10 cellular contexts compared by ENCODE assay signal in genomic region chr5:134545070-134545868, GRCh38. TPM values are rescaled to one million over a fixed set of nuclear protein-coding genes. Genes with fewer than 3 reads are reported as not detected.
DNase-seq lines count a peak whose midpoint lies in the region; ATAC-seq and TF ChIP-seq lines count a peak whose summit lies in the region.
"Had no signal": no experiment of that assay in that cellular context is flagged by ENCODE, and none has a peak within 500 bp of the region (broad histone marks: within the 10 kb centered on the region; RNA-seq: fewer than 3 reads in every experiment).

No MANE protein-coding gene starts in this region.

- H3K36me3 ChIP-seq in CD4-positive, CD25-positive, alpha-beta regulatory T cell (ENCODE audit: control insufficient read depth, insufficient read depth, low read length), result peaks cover 66% of the 10 kb centered on the region

- H3K27ac Mint-ChIP-seq in CD4-positive, CD25-positive, alpha-beta regulatory T cell, result peak overlapping the region; percentile 78 to 96 (median 92)
- H3K27ac Mint-ChIP-seq in activated naive CD4-positive, alpha-beta T cell treated with anti-CD3 and anti-CD28 coated beads, Interleukin-2, amount 50 U/mL, for 24 hours, result peak overlapping the region; percentile 96
- peak overlapping the region; percentile 98 to 99 (median 99) for H3K27ac Mint-ChIP-seq in naive B cell
- H3K27ac Mint-ChIP-seq in glutamatergic neuron (ENCODE audit: unreplicated experiment), result no peak overlapping the region

- H3K4me1 ChIP-seq in CD4-positive, CD25-positive, alpha-beta regulatory T cell (ENCODE audit: control insufficient read depth, insufficient read depth, low read length, poor library complexity, severe bottlenecking), result peaks cover 59% of the 10 kb centered on the region

- DNase-seq in CD4-positive, CD25-positive, alpha-beta regulatory T cell, result peak in 2 of 3 donors; percentile 36 to 59
- DNase-seq in Kasumi-1 (lab: John Stamatoyannopoulos, UW) (peak; percentile 89 to 90), naive B cell (no peak), GM13977 (ENCODE audit: low spot score) (no peak), activated gamma-delta T cell (lab: John Stamatoyannopoulos, UW) (no peak), OCI-M2 (lab: John Stamatoyannopoulos, UW; ENCODE audit: unreplicated experiment) (no peak), glutamatergic neuron (no peak)
- DNase-seq: DMS53, NCI-H2107 had no signal

- H3K9me3 ChIP-seq in CD4-positive, CD25-positive, alpha-beta regulatory T cell (ENCODE audit: control insufficient read depth in 2 of 2, low read length in 2 of 2), result no peaks in the 10 kb centered on the region

- peaks cover 10 to 74% (median 46%) of the 10 kb centered on the region in 4 donors for H3K4me1 Mint-ChIP-seq in CD4-positive, CD25-positive, alpha-beta regulatory T cell
- H3K4me1 Mint-ChIP-seq in activated naive CD4-positive, alpha-beta T cell treated with anti-CD3 and anti-CD28 coated beads, Interleukin-2, amount 50 U/mL, for 24 hours, result peaks cover 70% of the 10 kb centered on the region
- H3K4me1 Mint-ChIP-seq in naive B cell, result peaks cover 63 to 96% (median 66%) of the 10 kb centered on the region in 3 donors
- H3K4me1 Mint-ChIP-seq in glutamatergic neuron (ENCODE audit: low read depth, unreplicated experiment), result no peaks in the 10 kb centered on the region

- H3K27ac ChIP-seq in CD4-positive, CD25-positive, alpha-beta regulatory T cell (ENCODE audit: insufficient read depth, low read length, poor library complexity, severe bottlenecking), result peak overlapping the region; percentile 81

- peaks cover 8% of the 10 kb centered on the region for H3K36me3 Mint-ChIP-seq in CD4-positive, CD25-positive, alpha-beta regulatory T cell
- H3K36me3 Mint-ChIP-seq in activated naive CD4-positive, alpha-beta T cell treated with anti-CD3 and anti-CD28 coated beads, Interleukin-2, amount 50 U/mL, for 24 hours, result peaks cover 7% of the 10 kb centered on the region
- H3K36me3 Mint-ChIP-seq in naive B cell (peaks cover 0 to 7% of the 10 kb centered on the region in 2 donors), glutamatergic neuron (ENCODE audit: unreplicated experiment) (no peaks in the 10 kb centered on the region)

- no peak for TF ChIP-seq CTCF in GM13977 (IDR thresholded peaks at IDR 0.05; ENCODE audit: extremely low read depth, insufficient read depth, missing control alignments)
- no peak for TF ChIP-seq CTCF in glutamatergic neuron (IDR thresholded peaks at IDR 0.05; ENCODE audit: partially characterized antibody, unreplicated experiment)

- no peaks in the 10 kb centered on the region for H3K9me3 Mint-ChIP-seq in CD4-positive, CD25-positive, alpha-beta regulatory T cell
- no peaks in the 10 kb centered on the region for H3K9me3 Mint-ChIP-seq in activated naive CD4-positive, alpha-beta T cell treated with anti-CD3 and anti-CD28 coated beads, Interleukin-2, amount 50 U/mL, for 24 hours
- H3K9me3 Mint-ChIP-seq in naive B cell (no peaks in the 10 kb centered on the region), glutamatergic neuron (ENCODE audit: unreplicated experiment) (no peaks in the 10 kb centered on the region)

- peak in 1 of 2 donors; percentile 40 for ATAC-seq in CD4-positive, CD25-positive, alpha-beta regulatory T cell (ENCODE audit: low read depth in 2 of 2)
- no peak for ATAC-seq in naive B cell (ENCODE audit: low read depth in 2 of 2)

- peak overlapping the region; percentile 57 for H3K4me3 ChIP-seq in CD4-positive, CD25-positive, alpha-beta regulatory T cell (ENCODE audit: low read depth, low read length)

- in situ Hi-C loops in GM13977 (cut with MboI; ENCODE audit: low pct_unique_long_range_greater_than_20kb, low sequenced_read_pairs, unreplicated experiment), result no loop called here

- no peaks in the 10 kb centered on the region for H3K27me3 Mint-ChIP-seq in CD4-positive, CD25-positive, alpha-beta regulatory T cell
- no peaks in the 10 kb centered on the region for H3K27me3 Mint-ChIP-seq in activated naive CD4-positive, alpha-beta T cell treated with anti-CD3 and anti-CD28 coated beads, Interleukin-2, amount 50 U/mL, for 24 hours
- no peaks in the 10 kb centered on the region for H3K27me3 Mint-ChIP-seq in naive B cell
- no peaks in the 10 kb centered on the region for H3K27me3 Mint-ChIP-seq in glutamatergic neuron (ENCODE audit: unreplicated experiment)

- H3K4me3 Mint-ChIP-seq in CD4-positive, CD25-positive, alpha-beta regulatory T cell, result peak overlapping the region; percentile 60 to 84 (median 80)
- H3K4me3 Mint-ChIP-seq in activated naive CD4-positive, alpha-beta T cell treated with anti-CD3 and anti-CD28 coated beads, Interleukin-2, amount 50 U/mL, for 24 hours, result peak overlapping the region; percentile 77
- H3K4me3 Mint-ChIP-seq in naive B cell, result peak overlapping the region; percentile 62 to 88 (median 80)
- no peak overlapping the region for H3K4me3 Mint-ChIP-seq in glutamatergic neuron (ENCODE audit: unreplicated experiment)

- H3K27me3 ChIP-seq in CD4-positive, CD25-positive, alpha-beta regulatory T cell (ENCODE audit: control insufficient read depth, insufficient read depth, low read length), result no peaks in the 10 kb centered on the region

RNA-seq across cellular contexts. Expression of gene JADE2, which starts 19.8 kb away (rescaled TPM):
- 162 TPM for total RNA-seq in CD4-positive, CD25-positive, alpha-beta regulatory T cell
- 10 to 100 TPM; 19.2 to 31.7 (median 22.7) TPM for polyA plus RNA-seq in CD4-positive, CD25-positive, alpha-beta regulatory T cell
- polyA plus RNA-seq in naive B cell (ENCODE audit: low read depth in 6 of 6), result 10 to 100 TPM in 5 of 6 donors, 1 to 10 TPM in 1; 7.1 to 47.1 (median 27.1) TPM
- 2.1 TPM for total RNA-seq in glutamatergic neuron (ENCODE audit: unreplicated experiment)

Comparison
In these comparisons a context has a peak if more than half of its experiments do, and no peak if none do; other contexts are left out.
1. DNase-seq: peak in CD4-positive, CD25-positive, alpha-beta regulatory T cell (2 of 3) and Kasumi-1 (2 of 2); none in naive B cell (single experiment), GM13977 (single experiment), activated gamma-delta T cell (single experiment), OCI-M2 (single experiment) and glutamatergic neuron (single experiment).
2. RNA of gene JADE2, which starts 19.8 kb away (total RNA-seq): 162 TPM in CD4-positive, CD25-positive, alpha-beta regulatory T cell (single experiment); 2.1 TPM in glutamatergic neuron (single experiment); every median in the first group is over 10 times any median in the second.